9 cellular contexts compared by ENCODE assay signal in genomic region chr1:91736146-91736998, GRCh38.
DNase-seq lines count a peak whose midpoint lies in the region; ATAC-seq and TF ChIP-seq lines count a peak whose summit lies in the region.
"Had no signal": no experiment of that assay in that cellular context is flagged by ENCODE, and none has a peak within 500 bp of the region (broad histone marks: within the 10 kb centered on the region; RNA-seq: fewer than 3 reads in every experiment).

No MANE protein-coding gene starts in this region.

- no peaks in the 10 kb centered on the region for H3K79me2 ChIP-seq in Karpas-422 (ENCODE audit: low read length)

- no peaks in the 10 kb centered on the region for H4K20me1 ChIP-seq in Karpas-422 (ENCODE audit: insufficient read depth, low read depth, low read length)

- no peaks in the 10 kb centered on the region for H3K79me1 ChIP-seq in neuronal stem cell (ENCODE audit: low read depth, low read length)

- H3K9me2 ChIP-seq in Karpas-422 (replicated peaks; ENCODE audit: insufficient read depth, low read length) = no peaks in the 10 kb centered on the region

- H3K4me1 Mint-ChIP-seq in T-helper 17 cell = peaks cover 29% of the 10 kb centered on the region

- ATAC-seq in T-helper 17 cell = no peak
- ATAC-seq in foreskin keratinocyte = peak; percentile 0
- ATAC-seq in GM18517 (IDR thresholded peaks at IDR 0.05; ENCODE audit: unreplicated experiment) = no peak

- H3K36me3 ChIP-seq in neuronal stem cell (replicated peaks in 1 of 2; ENCODE audit: control insufficient read depth in 2 of 2, insufficient read depth in 2 of 2, low read length in 2 of 2) (peaks cover 0 to 4% of the 10 kb centered on the region in 2 donors), Karpas-422 (ENCODE audit: insufficient read depth, low read length) (no peaks in the 10 kb centered on the region)

- H2BK120ac ChIP-seq in neuronal stem cell (ENCODE audit: low read depth, low read length) = no peak overlapping the region

- DNase-seq in T-helper 17 cell (no peak), foreskin keratinocyte (no peak), neuronal stem cell (ENCODE audit: low spot score) (no peak), NCI-H2227 treated with DMSO at 0.1 percent for 48 hours (lab: John Stamatoyannopoulos, UW) (no peak), Karpas-422 (no peak)
- DNase-seq in activated CD8-positive, alpha-beta memory T cell treated with anti-CD3 and anti-CD28 coated beads, Interleukin-2, amount 50 U/mL, for 48 hours = no peak
- DNase-seq: activated CD4-positive, alpha-beta T cell treated with anti-CD3 and anti-CD28 coated beads for 1 hour; NK-92 treated with Interleukin-12 subunit alpha and Interleukin-12 subunit beta, amount 100 ng/mL, for 24 hours had no signal

- H3K4me1 ChIP-seq in foreskin keratinocyte (peaks cover 28% of the 10 kb centered on the region), neuronal stem cell (ENCODE audit: control insufficient read depth in 2 of 2, insufficient read depth in 1 of 2, low read depth in 1 of 2, low read length in 2 of 2) (peaks cover 20 to 21% of the 10 kb centered on the region in 2 donors), Karpas-422 (ENCODE audit: low read length) (no peaks in the 10 kb centered on the region)

- no peak overlapping the region for H4K91ac ChIP-seq in neuronal stem cell (ENCODE audit: low read depth, low read length, poor library complexity)

- H2BK12ac ChIP-seq in neuronal stem cell (ENCODE audit: low read length) = no peak overlapping the region

- H3K27me3 Mint-ChIP-seq in T-helper 17 cell = no peaks in the 10 kb centered on the region

- no peak overlapping the region for H3K4me3 ChIP-seq in neuronal stem cell (ENCODE audit: low read length in 2 of 2)
- no peak overlapping the region for H3K4me3 ChIP-seq in Karpas-422 (ENCODE audit: low read length)

- H3K18ac ChIP-seq in neuronal stem cell (ENCODE audit: low read length) = no peak overlapping the region

- no peaks in the 10 kb centered on the region for H3K27me3 ChIP-seq in foreskin keratinocyte
- H3K27me3 ChIP-seq in neuronal stem cell (ENCODE audit: control insufficient read depth in 3 of 3, insufficient read depth in 3 of 3, low read depth in 1 of 3, low read length in 3 of 3) = no peaks in the 10 kb centered on the region
- no peaks in the 10 kb centered on the region for H3K27me3 ChIP-seq in Karpas-422 (ENCODE audit: low read length)

- H2BK5ac ChIP-seq in neuronal stem cell (ENCODE audit: low read length) = no peak overlapping the region

- TF ChIP-seq CTCF in foreskin keratinocyte (conservative IDR thresholded peaks at IDR 0.05) = no peak

- no peak overlapping the region for H2BK15ac ChIP-seq in neuronal stem cell (ENCODE audit: low read length)

- H2AFZ ChIP-seq in neuronal stem cell (ENCODE audit: low read length) = peak overlapping the region; percentile 57
- H2AFZ ChIP-seq in Karpas-422 (ENCODE audit: low read length) = no peak overlapping the region

- H3K14ac ChIP-seq in neuronal stem cell (ENCODE audit: low read length) = no peak overlapping the region

- peak overlapping the region; percentile 14 for H3K27ac Mint-ChIP-seq in T-helper 17 cell

- no peak overlapping the region for H3K23ac ChIP-seq in neuronal stem cell (ENCODE audit: low read depth, low read length, poor library complexity)

- no peak overlapping the region for H3K4ac ChIP-seq in neuronal stem cell (ENCODE audit: low read length)

- no peaks in the 10 kb centered on the region for H3K9me3 ChIP-seq in T-helper 17 cell (ENCODE audit: control insufficient read depth, low read length, poor library complexity, severe bottlenecking)
- H3K9me3 ChIP-seq in neuronal stem cell (replicated peaks in 1 of 2; ENCODE audit: control insufficient read depth in 2 of 2, insufficient read depth in 1 of 2, low read depth in 1 of 2, low read length in 2 of 2) = peaks cover 3% of the 10 kb centered on the region in 2 donors
- no peaks in the 10 kb centered on the region for H3K9me3 ChIP-seq in Karpas-422 (ENCODE audit: low read length)

- peaks cover 7% of the 10 kb centered on the region for H3K36me3 Mint-ChIP-seq in T-helper 17 cell (ENCODE audit: low read depth)

- H3K4me3 Mint-ChIP-seq in T-helper 17 cell = no peak overlapping the region

- no peak overlapping the region for H4K8ac ChIP-seq in neuronal stem cell (ENCODE audit: low read depth, low read length)

- H3K27ac ChIP-seq in foreskin keratinocyte (no peak overlapping the region), neuronal stem cell (replicated peaks; ENCODE audit: low read length) (peak overlapping the region; percentile 72), Karpas-422 (ENCODE audit: low read length) (no peak overlapping the region)

- H3K4me2 ChIP-seq in neuronal stem cell (ENCODE audit: insufficient read depth, low read length, poor library complexity, severe bottlenecking) = no peak overlapping the region
- no peak overlapping the region for H3K4me2 ChIP-seq in Karpas-422 (ENCODE audit: low read depth, low read length, poor library complexity, severe bottlenecking)

- no peak overlapping the region for H3K9ac ChIP-seq in neuronal stem cell (ENCODE audit: low read depth, low read length, poor library complexity)
- no peak overlapping the region for H3K9ac ChIP-seq in Karpas-422 (ENCODE audit: low read length)

- H2AK5ac ChIP-seq in neuronal stem cell (ENCODE audit: low read depth, low read length) = no peak overlapping the region

- WGBS in neuronal stem cell (ENCODE audit: extremely low coverage in 2 of 2, insufficient read length in 2 of 2, insufficient replicate concordance in 1 of 2), 2 donors = no CpG with 5 or more reads among the region's 13 CpGs
